In the genomic region with DNA sequence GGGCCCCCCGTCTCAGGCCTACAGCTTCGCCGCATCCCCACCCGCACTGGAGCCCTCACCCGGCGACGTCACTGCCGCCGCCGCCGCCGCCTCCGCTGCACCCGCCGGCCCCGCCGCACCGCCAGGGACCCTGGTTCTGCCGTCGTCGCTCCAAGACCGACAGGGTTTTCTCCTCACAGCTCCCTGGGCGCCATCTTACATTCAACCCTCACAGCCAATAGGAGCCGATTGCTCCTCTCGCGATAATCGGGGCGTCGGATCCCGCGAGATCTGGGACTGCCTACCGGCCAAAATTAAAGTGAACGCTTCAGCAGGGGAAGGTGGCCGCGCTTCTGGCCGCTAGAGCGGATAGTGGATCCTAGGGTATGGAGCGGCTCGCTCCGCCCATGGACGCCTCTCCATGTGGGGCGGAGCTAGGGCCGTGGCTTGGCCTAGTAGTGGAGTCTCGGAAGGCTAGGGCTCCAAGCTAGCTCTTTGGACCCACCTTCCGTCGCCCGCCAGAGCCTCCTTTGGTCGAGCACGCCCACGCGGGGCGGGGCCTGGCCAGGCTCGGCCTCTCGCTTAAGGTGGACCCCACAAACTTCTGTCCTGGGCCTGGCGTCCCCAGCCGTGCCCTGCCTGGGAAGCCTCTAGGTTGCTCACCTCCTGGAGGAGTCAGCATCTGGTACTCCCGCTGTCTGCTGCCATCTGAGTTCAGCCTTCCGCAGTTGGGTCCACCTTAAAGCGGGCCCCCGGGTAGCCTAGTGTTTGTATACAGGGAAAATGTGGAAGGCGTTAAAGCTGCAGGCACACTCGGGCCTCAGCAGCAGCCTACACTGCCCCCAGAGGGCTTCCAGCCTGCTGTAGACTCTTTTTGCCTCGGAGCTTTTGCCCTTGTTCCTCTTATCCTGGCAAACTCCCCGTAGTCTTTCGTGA, we compare ENCODE assay signal across 1 cellular context.
TF ChIP-seq lines count a peak whose summit lies in the region.

A gene with protein sequence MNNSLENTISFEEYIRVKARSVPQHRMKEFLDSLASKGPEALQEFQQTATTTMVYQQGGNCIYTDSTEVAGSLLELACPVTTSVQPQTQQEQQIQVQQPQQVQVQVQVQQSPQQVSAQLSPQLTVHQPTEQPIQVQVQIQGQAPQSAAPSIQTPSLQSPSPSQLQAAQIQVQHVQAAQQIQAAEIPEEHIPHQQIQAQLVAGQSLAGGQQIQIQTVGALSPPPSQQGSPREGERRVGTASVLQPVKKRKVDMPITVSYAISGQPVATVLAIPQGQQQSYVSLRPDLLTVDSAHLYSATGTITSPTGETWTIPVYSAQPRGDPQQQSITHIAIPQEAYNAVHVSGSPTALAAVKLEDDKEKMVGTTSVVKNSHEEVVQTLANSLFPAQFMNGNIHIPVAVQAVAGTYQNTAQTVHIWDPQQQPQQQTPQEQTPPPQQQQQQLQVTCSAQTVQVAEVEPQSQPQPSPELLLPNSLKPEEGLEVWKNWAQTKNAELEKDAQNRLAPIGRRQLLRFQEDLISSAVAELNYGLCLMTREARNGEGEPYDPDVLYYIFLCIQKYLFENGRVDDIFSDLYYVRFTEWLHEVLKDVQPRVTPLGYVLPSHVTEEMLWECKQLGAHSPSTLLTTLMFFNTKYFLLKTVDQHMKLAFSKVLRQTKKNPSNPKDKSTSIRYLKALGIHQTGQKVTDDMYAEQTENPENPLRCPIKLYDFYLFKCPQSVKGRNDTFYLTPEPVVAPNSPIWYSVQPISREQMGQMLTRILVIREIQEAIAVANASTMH (minus strand): TSS at position 219 of the 915 bp plus-strand sequence. CDS start 17,054 bp downstream, outside the sequence.

TF ChIP-seq in GM12878, 131 proteins besides CTCF, POLR2A, EP300 and RAD21 (continued from another document and continues in another):
- no peak for TF ChIP-seq MTA3 (IDR thresholded peaks at IDR 0.05; ENCODE audit: borderline replicate concordance, low read length)
- no peak for TF ChIP-seq JUND (IDR thresholded peaks at IDR 0.05; ENCODE audit: low read depth, low read length)
- no peak for TF ChIP-seq EED (IDR thresholded peaks at IDR 0.05; ENCODE audit: low read depth)
- no peak for TF ChIP-seq ZZZ3 (IDR thresholded peaks at IDR 0.05; ENCODE audit: control insufficient read depth, insufficient read length, low read depth)
- no peak for TF ChIP-seq ZNF622 (IDR thresholded peaks at IDR 0.05)
- no peak for TF ChIP-seq SPI1 (IDR thresholded peaks at IDR 0.05; ENCODE audit: borderline replicate concordance, insufficient read depth, low read depth, low read length)
- TF ChIP-seq CEBPB (IDR thresholded peaks at IDR 0.05; ENCODE audit: borderline replicate concordance in 1 of 2, low read depth in 2 of 2, low read length in 2 of 2), result no peak
- no peak for TF ChIP-seq MYC (IDR thresholded peaks at IDR 0.05; ENCODE audit: insufficient read depth, insufficient read length, insufficient replicate concordance, low read length, severe bottlenecking)
- TF ChIP-seq ESRRA (IDR thresholded peaks at IDR 0.05; ENCODE audit: low read length), result no peak
- no peak; the same call in none of the 2 replicates for TF ChIP-seq STAT1 (conservative IDR thresholded peaks at IDR 0.05)
- TF ChIP-seq BHLHE40 (IDR thresholded peaks at IDR 0.05; ENCODE audit: borderline replicate concordance in 1 of 2, low read depth in 2 of 2, low read length in 1 of 2), result peak in 1 of 2 experiments; percentile 44; a peak in 1 of 4 replicates
- peak; percentile 8; the same call in 1 of the 2 replicates for TF ChIP-seq SREBF1 (IDR thresholded peaks at IDR 0.05; ENCODE audit: low read length)
- TF ChIP-seq, protein P1, sequence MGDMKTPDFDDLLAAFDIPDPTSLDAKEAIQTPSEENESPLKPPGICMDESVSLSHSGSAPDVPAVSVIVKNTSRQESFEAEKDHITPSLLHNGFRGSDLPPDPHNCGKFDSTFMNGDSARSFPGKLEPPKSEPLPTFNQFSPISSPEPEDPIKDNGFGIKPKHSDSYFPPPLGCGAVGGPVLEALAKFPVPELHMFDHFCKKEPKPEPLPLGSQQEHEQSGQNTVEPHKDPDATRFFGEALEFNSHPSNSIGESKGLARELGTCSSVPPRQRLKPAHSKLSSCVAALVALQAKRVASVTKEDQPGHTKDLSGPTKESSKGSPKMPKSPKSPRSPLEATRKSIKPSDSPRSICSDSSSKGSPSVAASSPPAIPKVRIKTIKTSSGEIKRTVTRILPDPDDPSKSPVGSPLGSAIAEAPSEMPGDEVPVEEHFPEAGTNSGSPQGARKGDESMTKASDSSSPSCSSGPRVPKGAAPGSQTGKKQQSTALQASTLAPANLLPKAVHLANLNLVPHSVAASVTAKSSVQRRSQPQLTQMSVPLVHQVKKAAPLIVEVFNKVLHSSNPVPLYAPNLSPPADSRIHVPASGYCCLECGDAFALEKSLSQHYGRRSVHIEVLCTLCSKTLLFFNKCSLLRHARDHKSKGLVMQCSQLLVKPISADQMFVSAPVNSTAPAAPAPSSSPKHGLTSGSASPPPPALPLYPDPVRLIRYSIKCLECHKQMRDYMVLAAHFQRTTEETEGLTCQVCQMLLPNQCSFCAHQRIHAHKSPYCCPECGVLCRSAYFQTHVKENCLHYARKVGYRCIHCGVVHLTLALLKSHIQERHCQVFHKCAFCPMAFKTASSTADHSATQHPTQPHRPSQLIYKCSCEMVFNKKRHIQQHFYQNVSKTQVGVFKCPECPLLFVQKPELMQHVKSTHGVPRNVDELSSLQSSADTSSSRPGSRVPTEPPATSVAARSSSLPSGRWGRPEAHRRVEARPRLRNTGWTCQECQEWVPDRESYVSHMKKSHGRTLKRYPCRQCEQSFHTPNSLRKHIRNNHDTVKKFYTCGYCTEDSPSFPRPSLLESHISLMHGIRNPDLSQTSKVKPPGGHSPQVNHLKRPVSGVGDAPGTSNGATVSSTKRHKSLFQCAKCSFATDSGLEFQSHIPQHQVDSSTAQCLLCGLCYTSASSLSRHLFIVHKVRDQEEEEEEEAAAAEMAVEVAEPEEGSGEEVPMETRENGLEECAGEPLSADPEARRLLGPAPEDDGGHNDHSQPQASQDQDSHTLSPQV (IDR thresholded peaks at IDR 0.05), result no peak
- TF ChIP-seq POLR2AphosphoS5 (IDR thresholded peaks at IDR 0.05; ENCODE audit: low read length), result peak; percentile 78
- no peak for TF ChIP-seq ETV6 (conservative IDR thresholded peaks at IDR 0.05 in 1 of 2, IDR thresholded peaks at IDR 0.05 in 1 of 2; ENCODE audit: borderline replicate concordance in 1 of 2, low read depth in 1 of 2)
- TF ChIP-seq, protein P2, sequence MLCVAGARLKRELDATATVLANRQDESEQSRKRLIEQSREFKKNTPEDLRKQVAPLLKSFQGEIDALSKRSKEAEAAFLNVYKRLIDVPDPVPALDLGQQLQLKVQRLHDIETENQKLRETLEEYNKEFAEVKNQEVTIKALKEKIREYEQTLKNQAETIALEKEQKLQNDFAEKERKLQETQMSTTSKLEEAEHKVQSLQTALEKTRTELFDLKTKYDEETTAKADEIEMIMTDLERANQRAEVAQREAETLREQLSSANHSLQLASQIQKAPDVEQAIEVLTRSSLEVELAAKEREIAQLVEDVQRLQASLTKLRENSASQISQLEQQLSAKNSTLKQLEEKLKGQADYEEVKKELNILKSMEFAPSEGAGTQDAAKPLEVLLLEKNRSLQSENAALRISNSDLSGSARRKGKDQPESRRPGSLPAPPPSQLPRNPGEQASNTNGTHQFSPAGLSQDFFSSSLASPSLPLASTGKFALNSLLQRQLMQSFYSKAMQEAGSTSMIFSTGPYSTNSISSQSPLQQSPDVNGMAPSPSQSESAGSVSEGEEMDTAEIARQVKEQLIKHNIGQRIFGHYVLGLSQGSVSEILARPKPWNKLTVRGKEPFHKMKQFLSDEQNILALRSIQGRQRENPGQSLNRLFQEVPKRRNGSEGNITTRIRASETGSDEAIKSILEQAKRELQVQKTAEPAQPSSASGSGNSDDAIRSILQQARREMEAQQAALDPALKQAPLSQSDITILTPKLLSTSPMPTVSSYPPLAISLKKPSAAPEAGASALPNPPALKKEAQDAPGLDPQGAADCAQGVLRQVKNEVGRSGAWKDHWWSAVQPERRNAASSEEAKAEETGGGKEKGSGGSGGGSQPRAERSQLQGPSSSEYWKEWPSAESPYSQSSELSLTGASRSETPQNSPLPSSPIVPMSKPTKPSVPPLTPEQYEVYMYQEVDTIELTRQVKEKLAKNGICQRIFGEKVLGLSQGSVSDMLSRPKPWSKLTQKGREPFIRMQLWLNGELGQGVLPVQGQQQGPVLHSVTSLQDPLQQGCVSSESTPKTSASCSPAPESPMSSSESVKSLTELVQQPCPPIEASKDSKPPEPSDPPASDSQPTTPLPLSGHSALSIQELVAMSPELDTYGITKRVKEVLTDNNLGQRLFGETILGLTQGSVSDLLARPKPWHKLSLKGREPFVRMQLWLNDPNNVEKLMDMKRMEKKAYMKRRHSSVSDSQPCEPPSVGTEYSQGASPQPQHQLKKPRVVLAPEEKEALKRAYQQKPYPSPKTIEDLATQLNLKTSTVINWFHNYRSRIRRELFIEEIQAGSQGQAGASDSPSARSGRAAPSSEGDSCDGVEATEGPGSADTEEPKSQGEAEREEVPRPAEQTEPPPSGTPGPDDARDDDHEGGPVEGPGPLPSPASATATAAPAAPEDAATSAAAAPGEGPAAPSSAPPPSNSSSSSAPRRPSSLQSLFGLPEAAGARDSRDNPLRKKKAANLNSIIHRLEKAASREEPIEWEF (IDR thresholded peaks at IDR 0.05; ENCODE audit: insufficient replicate concordance, low read depth, low read length), result no peak
- TF ChIP-seq, protein P3, sequence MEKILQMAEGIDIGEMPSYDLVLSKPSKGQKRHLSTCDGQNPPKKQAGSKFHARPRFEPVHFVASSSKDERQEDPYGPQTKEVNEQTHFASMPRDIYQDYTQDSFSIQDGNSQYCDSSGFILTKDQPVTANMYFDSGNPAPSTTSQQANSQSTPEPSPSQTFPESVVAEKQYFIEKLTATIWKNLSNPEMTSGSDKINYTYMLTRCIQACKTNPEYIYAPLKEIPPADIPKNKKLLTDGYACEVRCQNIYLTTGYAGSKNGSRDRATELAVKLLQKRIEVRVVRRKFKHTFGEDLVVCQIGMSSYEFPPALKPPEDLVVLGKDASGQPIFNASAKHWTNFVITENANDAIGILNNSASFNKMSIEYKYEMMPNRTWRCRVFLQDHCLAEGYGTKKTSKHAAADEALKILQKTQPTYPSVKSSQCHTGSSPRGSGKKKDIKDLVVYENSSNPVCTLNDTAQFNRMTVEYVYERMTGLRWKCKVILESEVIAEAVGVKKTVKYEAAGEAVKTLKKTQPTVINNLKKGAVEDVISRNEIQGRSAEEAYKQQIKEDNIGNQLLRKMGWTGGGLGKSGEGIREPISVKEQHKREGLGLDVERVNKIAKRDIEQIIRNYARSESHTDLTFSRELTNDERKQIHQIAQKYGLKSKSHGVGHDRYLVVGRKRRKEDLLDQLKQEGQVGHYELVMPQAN (conservative IDR thresholded peaks at IDR 0.05), result peak; percentile 94
- TF ChIP-seq KDM1A (IDR thresholded peaks at IDR 0.05; ENCODE audit: borderline replicate concordance), result no peak
- 0 out of 2 replicates have a peak, but pooled peaks have one; percentile 18 for TF ChIP-seq MEF2A (IDR thresholded peaks at IDR 0.05; ENCODE audit: insufficient read depth, low read depth, low read length)
- no peak for TF ChIP-seq CHD4 (IDR thresholded peaks at IDR 0.05)
- 0 out of 2 replicates have a peak, but pooled peaks have one; percentile 5 for TF ChIP-seq IRF4 (IDR thresholded peaks at IDR 0.05; ENCODE audit: low read depth, low read length)
- TF ChIP-seq, protein P4, sequence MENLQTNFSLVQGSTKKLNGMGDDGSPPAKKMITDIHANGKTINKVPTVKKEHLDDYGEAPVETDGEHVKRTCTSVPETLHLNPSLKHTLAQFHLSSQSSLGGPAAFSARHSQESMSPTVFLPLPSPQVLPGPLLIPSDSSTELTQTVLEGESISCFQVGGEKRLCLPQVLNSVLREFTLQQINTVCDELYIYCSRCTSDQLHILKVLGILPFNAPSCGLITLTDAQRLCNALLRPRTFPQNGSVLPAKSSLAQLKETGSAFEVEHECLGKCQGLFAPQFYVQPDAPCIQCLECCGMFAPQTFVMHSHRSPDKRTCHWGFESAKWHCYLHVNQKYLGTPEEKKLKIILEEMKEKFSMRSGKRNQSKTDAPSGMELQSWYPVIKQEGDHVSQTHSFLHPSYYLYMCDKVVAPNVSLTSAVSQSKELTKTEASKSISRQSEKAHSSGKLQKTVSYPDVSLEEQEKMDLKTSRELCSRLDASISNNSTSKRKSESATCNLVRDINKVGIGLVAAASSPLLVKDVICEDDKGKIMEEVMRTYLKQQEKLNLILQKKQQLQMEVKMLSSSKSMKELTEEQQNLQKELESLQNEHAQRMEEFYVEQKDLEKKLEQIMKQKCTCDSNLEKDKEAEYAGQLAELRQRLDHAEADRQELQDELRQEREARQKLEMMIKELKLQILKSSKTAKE (IDR thresholded peaks at IDR 0.05; ENCODE audit: low read depth, poor library complexity, severe bottlenecking), result peak; percentile 75
- TF ChIP-seq NRF1 (conservative IDR thresholded peaks at IDR 0.05; ENCODE audit: low read depth, low read length), result peak; percentile 3; the same call in 1 of the 2 replicates
- TF ChIP-seq TCF7 (IDR thresholded peaks at IDR 0.05; ENCODE audit: borderline replicate concordance), result no peak
- TF ChIP-seq FOXM1 (IDR thresholded peaks at IDR 0.05; ENCODE audit: low read depth, low read length), result 0 out of 2 replicates have a peak, but pooled peaks have one; percentile 37
- peak; percentile 98 for TF ChIP-seq YY1 (IDR thresholded peaks at IDR 0.05; ENCODE audit: low read depth, low read length)
- no peak; the same call in none of the 2 replicates for TF ChIP-seq ZBED1 (IDR thresholded peaks at IDR 0.05; ENCODE audit: borderline replicate concordance)
- TF ChIP-seq, protein P5, sequence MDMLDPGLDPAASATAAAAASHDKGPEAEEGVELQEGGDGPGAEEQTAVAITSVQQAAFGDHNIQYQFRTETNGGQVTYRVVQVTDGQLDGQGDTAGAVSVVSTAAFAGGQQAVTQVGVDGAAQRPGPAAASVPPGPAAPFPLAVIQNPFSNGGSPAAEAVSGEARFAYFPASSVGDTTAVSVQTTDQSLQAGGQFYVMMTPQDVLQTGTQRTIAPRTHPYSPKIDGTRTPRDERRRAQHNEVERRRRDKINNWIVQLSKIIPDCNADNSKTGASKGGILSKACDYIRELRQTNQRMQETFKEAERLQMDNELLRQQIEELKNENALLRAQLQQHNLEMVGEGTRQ (IDR thresholded peaks at IDR 0.05; ENCODE audit: borderline replicate concordance, low read depth, low read length), result no peak
- TF ChIP-seq TCF3 (IDR thresholded peaks at IDR 0.05; ENCODE audit: borderline replicate concordance, insufficient read depth, low read depth, low read length), result no peak; the same call in 1 of the 2 replicates
- TF ChIP-seq NBN (IDR thresholded peaks at IDR 0.05), result peak; percentile 80
- TF ChIP-seq, protein P6, sequence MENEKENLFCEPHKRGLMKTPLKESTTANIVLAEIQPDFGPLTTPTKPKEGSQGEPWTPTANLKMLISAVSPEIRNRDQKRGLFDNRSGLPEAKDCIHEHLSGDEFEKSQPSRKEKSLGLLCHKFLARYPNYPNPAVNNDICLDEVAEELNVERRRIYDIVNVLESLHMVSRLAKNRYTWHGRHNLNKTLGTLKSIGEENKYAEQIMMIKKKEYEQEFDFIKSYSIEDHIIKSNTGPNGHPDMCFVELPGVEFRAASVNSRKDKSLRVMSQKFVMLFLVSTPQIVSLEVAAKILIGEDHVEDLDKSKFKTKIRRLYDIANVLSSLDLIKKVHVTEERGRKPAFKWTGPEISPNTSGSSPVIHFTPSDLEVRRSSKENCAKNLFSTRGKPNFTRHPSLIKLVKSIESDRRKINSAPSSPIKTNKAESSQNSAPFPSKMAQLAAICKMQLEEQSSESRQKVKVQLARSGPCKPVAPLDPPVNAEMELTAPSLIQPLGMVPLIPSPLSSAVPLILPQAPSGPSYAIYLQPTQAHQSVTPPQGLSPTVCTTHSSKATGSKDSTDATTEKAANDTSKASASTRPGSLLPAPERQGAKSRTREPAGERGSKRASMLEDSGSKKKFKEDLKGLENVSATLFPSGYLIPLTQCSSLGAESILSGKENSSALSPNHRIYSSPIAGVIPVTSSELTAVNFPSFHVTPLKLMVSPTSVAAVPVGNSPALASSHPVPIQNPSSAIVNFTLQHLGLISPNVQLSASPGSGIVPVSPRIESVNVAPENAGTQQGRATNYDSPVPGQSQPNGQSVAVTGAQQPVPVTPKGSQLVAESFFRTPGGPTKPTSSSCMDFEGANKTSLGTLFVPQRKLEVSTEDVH (IDR thresholded peaks at IDR 0.05; ENCODE audit: low read depth, partially characterized antibody), result no peak
- TF ChIP-seq TBL1XR1 (IDR thresholded peaks at IDR 0.05; ENCODE audit: low read depth, low read length), result no peak; the same call in 1 of the 2 replicates
